ENCODE assay signal across 17 cellular contexts in genomic region chr5:123093279-123094226, GRCh38. TPM values are rescaled to one million over a fixed set of nuclear protein-coding genes. Genes with fewer than 3 reads are reported as not detected.
DNase-seq lines count a peak whose midpoint lies in the region; TF ChIP-seq lines count a peak whose summit lies in the region.
"Had no signal": no experiment of that assay in that cellular context is flagged by ENCODE, and none has a peak within 500 bp of the region (broad histone marks: within the 10 kb centered on the region; RNA-seq: fewer than 3 reads in every experiment).

No MANE protein-coding gene starts in this region.

- H3K9me3 Mint-ChIP-seq in neural crest cell = no peaks in the 10 kb centered on the region

- TF ChIP-seq CTCF in hepatocyte (IDR thresholded peaks at IDR 0.05; ENCODE audit: poor library complexity) (no peak), neural crest cell (conservative IDR thresholded peaks at IDR 0.05) (no peak)

- H2AFZ ChIP-seq in hepatocyte = no peak overlapping the region
- H2AFZ ChIP-seq: GM23248 had no signal

- no peaks in the 10 kb centered on the region for H3K36me3 Mint-ChIP-seq in neural crest cell (ENCODE audit: low read depth)

- peaks cover 18% of the 10 kb centered on the region for H3K4me1 Mint-ChIP-seq in neural crest cell

- no peaks in the 10 kb centered on the region for H3K36me3 ChIP-seq in hepatocyte (replicated peaks; ENCODE audit: insufficient read depth, low read depth)

- H3K27me3 ChIP-seq in hepatocyte = peaks cover 86% of the 10 kb centered on the region

- H3K4me3 ChIP-seq in hepatocyte = peak overlapping the region; percentile 10
- H3K4me3 ChIP-seq: GM23248, psoas muscle had no signal

- H3K9me2 ChIP-seq in hepatocyte (replicated peaks; ENCODE audit: insufficient read depth) = no peaks in the 10 kb centered on the region

- peaks cover 12% of the 10 kb centered on the region for H3K4me1 ChIP-seq in hepatocyte (ENCODE audit: insufficient read depth)

- H3K4me2 ChIP-seq in hepatocyte = peak overlapping the region; percentile 82

- DNase-seq in NCI-H2227 (lab: John Stamatoyannopoulos, UW; ENCODE audit: unreplicated experiment) (peak; percentile 6), NCI-H2227 treated with DMSO at 0.1 percent for 48 hours (lab: John Stamatoyannopoulos, UW) (no peak), hepatocyte (ENCODE audit: low spot score) (peak; percentile 30), neural crest cell (ENCODE audit: low read depth, low spot score) (peak; percentile 17), NCI-H446 (lab: John Stamatoyannopoulos, UW) (no peak), ecto neural progenitor cell (ENCODE audit: low spot score) (no peak), NCI-H187 (lab: John Stamatoyannopoulos, UW) (no peak), NCI-H2081 treated with DMSO at 0.1 percent for 48 hours (lab: John Stamatoyannopoulos, UW) (no peak)
- DNase-seq: 8988T, amygdala, DMS79 treated with DMSO at 0.1 percent for 48 hours, GM23248, NCI-H146, NCI-H526 treated with DMSO at 0.1 percent for 48 hours, psoas muscle had no signal

- H3K4me3 Mint-ChIP-seq in neural crest cell = peak overlapping the region; percentile 65

- H3K27ac ChIP-seq in hepatocyte = peak overlapping the region; percentile 78
- H3K27ac ChIP-seq: C4-2B, GM23248, psoas muscle had no signal

- H3K9me3 ChIP-seq in hepatocyte (ENCODE audit: low read depth) = no peaks in the 10 kb centered on the region
- H3K9me3 ChIP-seq: psoas muscle had no signal

- peaks cover 81% of the 10 kb centered on the region for H3K79me2 ChIP-seq in hepatocyte

- WGBS in hepatocyte (ENCODE audit: low lambda C conversion rate, missing lambda C conversion rate) = 17% methylated on average over 22 of the region's 23 CpGs

- H3K27ac Mint-ChIP-seq in neural crest cell (ENCODE audit: unreplicated experiment) = no peak overlapping the region

- H3K27me3 Mint-ChIP-seq in neural crest cell (ENCODE audit: low read depth) = peaks cover 96% of the 10 kb centered on the region

- H4K20me1 ChIP-seq in hepatocyte (ENCODE audit: insufficient read depth, poor library complexity, severe bottlenecking) = no peaks in the 10 kb centered on the region

RNA-seq across cellular contexts. Expression of gene PRDM6, which starts 4.5 kb away (rescaled TPM):
- total RNA-seq in hepatocyte (6.3 and 9.9 TPM in 2 replicates), neural crest cell (0.07 and 0.37 TPM in 2 replicates)
- 10.9 and 12.7 TPM in 2 replicates for polyA plus RNA-seq in hepatocyte
- total RNA-seq: activated CD8-positive, alpha-beta memory T cell treated with anti-CD3 and anti-CD28 coated beads for 36 hours had no signal

RNA-seq across cellular contexts. Expression of gene PPIC, which starts 57.0 kb away (rescaled TPM):
- total RNA-seq in hepatocyte (80.4 and 91.0 TPM in 2 replicates), neural crest cell (0.93 and 1.7 TPM in 2 replicates)
- 233 and 249 TPM in 2 replicates for polyA plus RNA-seq in hepatocyte
- total RNA-seq: activated CD8-positive, alpha-beta memory T cell treated with anti-CD3 and anti-CD28 coated beads for 36 hours had no signal

Comparison
In these comparisons a context has a peak if more than half of its experiments do, and no peak if none do; other contexts are left out.
1. DNase-seq: peak in NCI-H2227 (single experiment), hepatocyte (single experiment) and neural crest cell (single experiment); none in NCI-H2227 treated with DMSO at 0.1 percent for 48 hours (single experiment), NCI-H446 (0 of 2), ecto neural progenitor cell (single experiment), NCI-H187 (0 of 2) and NCI-H2081 treated with DMSO at 0.1 percent for 48 hours (single experiment).
2. RNA of gene PPIC, which starts 57.0 kb away (total RNA-seq): 80.4 to 91.0 TPM in hepatocyte; 0.93 to 1.7 TPM in neural crest cell; every median in the first group is over 10 times any median in the second.